In genomic region chr5:157858527-157859226, GRCh38 we compare ENCODE assay signal across 8 cellular contexts. TPM values are rescaled to one million over a fixed set of nuclear protein-coding genes. Genes with fewer than 3 reads are reported as not detected.
DNase-seq lines count a peak whose midpoint lies in the region; ATAC-seq and TF ChIP-seq lines count a peak whose summit lies in the region.

TSS of gene CLINT1 (minus strand) at chr5:157859145. CDS start at chr5:157858970, 175 bp downstream.

- ATAC-seq in HG02623 (IDR thresholded peaks at IDR 0.05; ENCODE audit: unreplicated experiment) (peak; percentile 42), T-cell (replicated peaks in 1 of 4) (peak; percentile 97 to 98 (median 98))

- H3K9me3 Mint-ChIP-seq in T-cell = no peaks in the 10 kb centered on the region

- peak; percentile 17 to 60 for TF ChIP-seq POLR2A in tibial nerve (IDR thresholded peaks at IDR 0.05)

- H2BK5ac ChIP-seq in trophoblast cell (ENCODE audit: low read depth, low read length, poor library complexity) = peak within 1 kb of the TSS; percentile 27

- peak within 1 kb of the TSS; percentile 50 for H3K18ac ChIP-seq in trophoblast cell (ENCODE audit: low read length)

- H3K4ac ChIP-seq in trophoblast cell (ENCODE audit: low read depth, low read length) = peak within 1 kb of the TSS; percentile 44

- H3K9me3 ChIP-seq in cardiac muscle cell (ENCODE audit: low read depth) (no peaks in the 10 kb centered on the region), trophoblast cell (ENCODE audit: insufficient read depth, low read depth, low read length) (no peaks in the 10 kb centered on the region), tibial nerve (no peaks in the 10 kb centered on the region)

- CTCF ChIA-PET in GM10248 (lab: Yijun Ruan, JAX) (interaction anchor here (1.0 to 3.3 kb wide), 4 partner anchors 27 to 115 kb away, joined by 3 to 15 read pairs (median 8); partner anchors contain the start of gene LSM11), T-cell (lab: Charles Lee) (interaction anchor here (0.5 to 1.2 kb wide), 5 partner anchors 29 to 123 kb away, joined by 3 to 8 read pairs (median 3); partner anchors contain the start of gene LSM11 (in 1 of the 2))

- peak within 1 kb of the TSS; percentile 5 for H2BK12ac ChIP-seq in trophoblast cell (ENCODE audit: low read length)

- POLR2A ChIA-PET in GM10248 (lab: Yijun Ruan, JAX) (interaction anchor here (0.6 to 0.7 kb wide), 3 partner anchors 8 to 27 kb away, joined by 4 to 8 read pairs (median 5); no protein-coding TSS in a partner anchor), T-cell (lab: Charles Lee) (interaction anchor here (0.6 kb wide), 2 partner anchors 91 to 717 kb away, joined by 3 to 9 read pairs; no protein-coding TSS in a partner anchor)

- 0 to 1% (median 0%) methylated on average over 44 to 59 of the region's 59 CpGs for WGBS in adipose tissue, 3 donors
- WGBS in trophoblast cell (ENCODE audit: extremely low coverage, insufficient coverage, insufficient read length) = no CpG with 5 or more reads among the region's 59 CpGs
- WGBS in tibial nerve, 2 donors = 0 to 1% methylated on average over 46 to 50 of the region's 59 CpGs

- H2AK5ac ChIP-seq in trophoblast cell (ENCODE audit: low read length) = peak within 1 kb of the TSS; percentile 11

- H3K4me3 Mint-ChIP-seq in T-cell = peak within 1 kb of the TSS; percentile 95 to 98 (median 96)

- TF ChIP-seq CTCF in GM10248 (IDR thresholded peaks at IDR 0.05; ENCODE audit: control extremely low read depth, extremely low read depth, low read depth, missing control alignments) (peak; percentile 9), cardiac muscle cell (IDR thresholded peaks at IDR 0.05; ENCODE audit: low read depth, low read length) (no peak), tibial nerve (IDR thresholded peaks at IDR 0.05) (peak in 1 of 5 experiments; percentile 27)

- H3K79me2 ChIP-seq in trophoblast cell (ENCODE audit: control insufficient read depth, insufficient read depth, low read length, poor library complexity) = peaks cover 15% of the 10 kb centered on the region

- H3K27me3 ChIP-seq in cardiac muscle cell (no peaks in the 10 kb centered on the region), trophoblast cell (ENCODE audit: insufficient read depth, low read length) (no peaks in the 10 kb centered on the region), tibial nerve (no peaks in the 10 kb centered on the region)

- H3K14ac ChIP-seq in trophoblast cell (ENCODE audit: low read length) = peak within 1 kb of the TSS; percentile 25

- peak within 1 kb of the TSS; percentile 97 for H3K9ac ChIP-seq in trophoblast cell (ENCODE audit: low read length)

- peak within 1 kb of the TSS; percentile 44 for H3K4me3 ChIP-seq in cardiac muscle cell
- peak within 1 kb of the TSS; percentile 97 for H3K4me3 ChIP-seq in trophoblast cell (ENCODE audit: low read depth, low read length)
- peak within 1 kb of the TSS; percentile 72 to 94 (median 82) for H3K4me3 ChIP-seq in tibial nerve

- peak within 1 kb of the TSS; percentile 53 for H4K91ac ChIP-seq in trophoblast cell (ENCODE audit: low read depth, low read length)

- H3K79me1 ChIP-seq in trophoblast cell (ENCODE audit: low read length) = peaks cover 9% of the 10 kb centered on the region

- peak; percentile 88 for DNase-seq in GM10248 (ENCODE audit: extremely low spot score)
- DNase-seq in NCI-H1417 (lab: John Stamatoyannopoulos, UW) = peak; percentile 70 to 83 (median 77)
- peak; percentile 74 to 90 (median 84) for DNase-seq in T-cell
- peak; percentile 89 to 95 for DNase-seq in cardiac muscle cell (ENCODE audit: low read depth in 1 of 2, low spot score in 1 of 2)
- peak; percentile 88 to 92 for DNase-seq in trophoblast cell
- DNase-seq in tibial nerve (ENCODE audit: low spot score in 2 of 2) = peak; percentile 78 to 84

- H3K27ac ChIP-seq in adipose tissue (ENCODE audit: low read depth, low read length) (peak within 1 kb of the TSS; percentile 13), cardiac muscle cell (peak within 1 kb of the TSS; percentile 77), trophoblast cell (ENCODE audit: low read depth, low read length) (peak within 1 kb of the TSS; percentile 15), tibial nerve (peak within 1 kb of the TSS; percentile 80 to 88 (median 84))

- peaks cover 72 to 86% (median 75%) of the 10 kb centered on the region in 3 donors for H3K4me1 Mint-ChIP-seq in T-cell

- H2AFZ ChIP-seq in trophoblast cell (ENCODE audit: insufficient read depth, low read length, poor library complexity) = peak within 1 kb of the TSS; percentile 64

- H3K36me3 ChIP-seq in cardiac muscle cell = no peaks in the 10 kb centered on the region
- no peaks in the 10 kb centered on the region for H3K36me3 ChIP-seq in trophoblast cell (ENCODE audit: control insufficient read depth in 1 of 2, insufficient read depth in 2 of 2, low read length in 2 of 2)
- H3K36me3 ChIP-seq in tibial nerve = no peaks in the 10 kb centered on the region

- no peak within 1 kb of the TSS for H3K23ac ChIP-seq in trophoblast cell (ENCODE audit: low read length)

- H3K27me3 Mint-ChIP-seq in T-cell = peaks cover 0 to 3% of the 10 kb centered on the region in 2 donors

- TF ChIP-seq EP300 in tibial nerve (IDR thresholded peaks at IDR 0.05) = peak; percentile 51 to 89

- peak within 1 kb of the TSS; percentile 80 for H4K8ac ChIP-seq in trophoblast cell (ENCODE audit: low read depth, low read length)

- H2BK120ac ChIP-seq in trophoblast cell (ENCODE audit: insufficient read depth, low read length, poor library complexity) = peak within 1 kb of the TSS; percentile 49

- H3K36me3 Mint-ChIP-seq in T-cell = peaks cover 10% of the 10 kb centered on the region

- H3K4me1 ChIP-seq in cardiac muscle cell (ENCODE audit: low read depth) = peaks cover 5% of the 10 kb centered on the region
- peaks cover 2 to 5% of the 10 kb centered on the region in 2 experiments for H3K4me1 ChIP-seq in trophoblast cell (ENCODE audit: control insufficient read depth in 1 of 2, insufficient read depth in 2 of 2, low read length in 2 of 2)
- H3K4me1 ChIP-seq in tibial nerve = peaks cover 0 to 43% (median 13%) of the 10 kb centered on the region in 4 donors

- peak within 1 kb of the TSS; percentile 45 for H4K12ac ChIP-seq in trophoblast cell (ENCODE audit: low read depth, low read length)

- H3K4me2 ChIP-seq in trophoblast cell (ENCODE audit: low read length) = peak within 1 kb of the TSS; percentile 64

- peak within 1 kb of the TSS; percentile 94 to 96 for H3K27ac Mint-ChIP-seq in T-cell

RNA-seq across cellular contexts. Expression of gene CLINT1, which starts in this region (rescaled TPM):
- total RNA-seq in T-cell (10 to 100 TPM; 61.1 to 78.6 (median 63.6) TPM), cardiac muscle cell (47.0 and 56.2 TPM in 2 replicates), tibial nerve (10 to 100 TPM; 48.3 to 84.6 (median 61.7) TPM)
- polyA plus RNA-seq in adipose tissue (10 to 100 TPM; 29.6 to 41.2 (median 29.7) TPM), cardiac muscle cell (51.7 and 56.7 TPM in 2 replicates)
- polyA plus RNA-seq in trophoblast cell (2013) = 89.3 and 92.0 TPM in 2 replicates

Comparison
In these comparisons a context has a peak if more than half of its experiments do, and no peak if none do; other contexts are left out.
1. Peak in every context shown above with its lines: DNase-seq, ATAC-seq, H3K4me3 ChIP-seq and H3K27ac ChIP-seq.
2. H3K27ac ChIP-seq: peak in every context shown above with its lines; median percentile 84 in tibial nerve; 77 in cardiac muscle cell; 15 in trophoblast cell; 13 in adipose tissue.
3. H3K4me3 ChIP-seq: peak in every context shown above with its lines; median percentile 97 in trophoblast cell; 82 in tibial nerve; 44 in cardiac muscle cell.